In the genomic region with DNA sequence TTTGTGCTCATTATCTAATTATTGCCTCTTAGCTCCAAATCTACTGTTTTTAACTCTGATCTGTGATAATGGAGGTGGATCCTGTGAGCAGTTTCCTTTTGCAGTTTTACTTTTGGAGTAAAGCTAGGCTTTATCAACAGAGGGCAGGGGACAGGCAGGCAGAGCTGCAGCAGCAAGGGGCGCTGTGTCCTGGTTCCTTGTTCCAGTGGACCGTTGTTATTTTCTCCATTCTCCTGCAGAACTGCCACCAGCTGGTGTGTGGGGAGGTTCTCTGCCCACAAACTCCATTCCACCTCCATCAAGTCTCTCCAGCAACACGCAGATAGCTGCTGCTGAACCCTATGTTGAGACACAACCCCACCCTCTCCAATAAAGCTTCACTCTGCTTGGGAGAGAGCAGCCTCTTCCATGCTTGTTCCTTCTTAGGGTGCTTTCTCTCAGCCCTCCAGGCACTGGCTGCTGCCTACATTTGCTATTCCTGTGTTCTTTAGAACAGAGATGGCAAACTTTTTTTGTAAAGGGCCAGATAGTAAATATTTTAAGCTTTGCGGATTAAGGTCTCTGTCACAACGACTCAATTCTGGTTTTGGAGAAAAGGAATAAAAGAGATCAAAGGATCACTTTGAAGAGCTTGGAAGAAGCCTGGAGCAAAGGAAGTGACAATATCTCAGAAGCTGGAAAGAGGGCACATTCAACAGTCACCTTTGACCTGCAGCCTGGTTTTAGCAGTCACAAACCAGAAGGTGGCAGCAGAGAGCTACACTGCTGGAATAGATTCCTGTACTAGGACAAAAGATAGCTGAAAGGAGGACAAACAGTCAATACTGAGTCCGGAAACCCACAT, we compare ENCODE assay signal across 8 cellular contexts.
A peak's percentile ranks its signal among the peaks of the same experiment; 100 is the strongest.
DNase-seq lines count a peak whose midpoint lies in the region; ATAC-seq and TF ChIP-seq lines count a peak whose summit lies in the region.

No MANE protein-coding gene starts in this region.

- in situ Hi-C loops in GM13977 (cut with MboI; ENCODE audit: low pct_unique_long_range_greater_than_20kb, low sequenced_read_pairs, unreplicated experiment), result no loop called here

- H3K27me3 ChIP-seq in SK-N-SH (ENCODE audit: insufficient read depth) (no peaks in the 10 kb centered on the region), breast epithelium (no peaks in the 10 kb centered on the region)

- no peak overlapping the region for H3K4me2 ChIP-seq in SK-N-SH

- no peak for TF ChIP-seq POLR2A in breast epithelium (IDR thresholded peaks at IDR 0.05)

- DNase-seq in AG09309 (ENCODE audit: low read depth) (no peak), GM13977 (ENCODE audit: low spot score) (peak; percentile 32), NCI-H1048 (lab: John Stamatoyannopoulos, UW) (peak; percentile 71), SK-N-SH (peak; percentile 53), breast epithelium (ENCODE audit: low spot score in 2 of 2) (peak; percentile 27 to 54), kidney glomerular epithelial cell (lab: John Stamatoyannopoulos, UW) (peak; percentile 74)
- DNase-seq in stimulated activated CD4-positive, alpha-beta T cell treated with anti-CD3 and anti-CD28 coated beads, Interleukin-1b, Interleukin-23, amount 100 ng/mL, for 48 hours, result peak; percentile 53

- H3F3A ChIP-seq in SK-N-SH (replicated peaks; ENCODE audit: insufficient read depth), result no peaks in the 10 kb centered on the region

- H3K79me2 ChIP-seq in SK-N-SH (ENCODE audit: insufficient read depth), result no peaks in the 10 kb centered on the region

- H2AFZ ChIP-seq in SK-N-SH (ENCODE audit: low read depth), result no peak overlapping the region

- TF ChIP-seq CTCF in AG09309 (IDR thresholded peaks at IDR 0.05; ENCODE audit: control insufficient read depth, insufficient read depth, low read depth, low read length, missing control alignments), result peak; percentile 82
- TF ChIP-seq CTCF in GM13977 (IDR thresholded peaks at IDR 0.05; ENCODE audit: extremely low read depth, insufficient read depth, missing control alignments), result peak; percentile 91
- peak; percentile 95 for TF ChIP-seq CTCF in SK-N-SH (IDR thresholded peaks at IDR 0.05)
- peak; percentile 45 to 72 (median 65) for TF ChIP-seq CTCF in breast epithelium (IDR thresholded peaks at IDR 0.05)

- H3K9ac ChIP-seq in SK-N-SH, result no peak overlapping the region

- no peak for TF ChIP-seq EP300 in SK-N-SH (IDR thresholded peaks at IDR 0.05; ENCODE audit: borderline replicate concordance in 1 of 2, low read depth in 1 of 2, low read length in 1 of 2)

- WGBS in SK-N-SH (ENCODE audit: low lambda C conversion rate), result 51% methylated on average over 6 of the region's 6 CpGs

- intact Hi-C loops in breast epithelium (cut with DNase I; ENCODE audit: low total_unique reads), result no loop called here

- CTCF ChIA-PET in SK-N-SH (lab: Yijun Ruan, JAX), result interaction anchor here (0.6 to 3.2 kb wide), 65 partner anchors 9 to 1228 kb away, joined by 3 to 48 read pairs (median 4); no protein-coding TSS in a partner anchor

- H3K4me1 ChIP-seq in SK-N-SH (ENCODE audit: control insufficient read depth in 1 of 2, insufficient read depth in 2 of 2, low read depth in 1 of 2, low read length in 1 of 2), result peaks cover 0 to 4% of the 10 kb centered on the region in 2 experiments; a peak in 1 of 4 replicates
- H3K4me1 ChIP-seq in breast epithelium, result no peaks in the 10 kb centered on the region

- H3K4me3 ChIP-seq in AG09309 (ENCODE audit: control insufficient read depth, low read depth, low read length), result no peak overlapping the region
- peak overlapping the region in 1 of 2 experiments; percentile 2; a peak in 1 of 4 replicates for H3K4me3 ChIP-seq in SK-N-SH (ENCODE audit: low read depth in 2 of 2, low read length in 1 of 2)
- H3K4me3 ChIP-seq in breast epithelium, result no peak overlapping the region

- H3K9me3 ChIP-seq in SK-N-SH, result no peaks in the 10 kb centered on the region
- H3K9me3 ChIP-seq in breast epithelium, result no peaks in the 10 kb centered on the region

- ATAC-seq in HG02763 (IDR thresholded peaks at IDR 0.05; ENCODE audit: unreplicated experiment), result peak; percentile 91

- peak; percentile 86 for TF ChIP-seq RAD21 in SK-N-SH (IDR thresholded peaks at IDR 0.05; ENCODE audit: low read length)

- POLR2A ChIA-PET in SK-N-SH (lab: Yijun Ruan, JAX), result no interaction called here

- H4K20me1 ChIP-seq in SK-N-SH (ENCODE audit: insufficient read depth), result no peaks in the 10 kb centered on the region

- H3K9me2 ChIP-seq in SK-N-SH, result no peaks in the 10 kb centered on the region

- H3K27ac ChIP-seq in SK-N-SH (ENCODE audit: low read depth in 2 of 2, low read length in 1 of 2) (no peak overlapping the region; a peak in 1 of 4 replicates), breast epithelium (no peak overlapping the region)

- no peaks in the 10 kb centered on the region for H3K36me3 ChIP-seq in SK-N-SH (replicated peaks in 1 of 2; ENCODE audit: control insufficient read depth in 1 of 2, insufficient read depth in 2 of 2, low read length in 1 of 2)
- H3K36me3 ChIP-seq in breast epithelium, result no peaks in the 10 kb centered on the region

TF ChIP-seq in SK-N-SH, 30 proteins besides CTCF, POLR2A, EP300 and RAD21:
- TF ChIP-seq GABPA (IDR thresholded peaks at IDR 0.05; ENCODE audit: low read depth) (no peak), CHD2 (IDR thresholded peaks at IDR 0.05; ENCODE audit: low read length, partially characterized antibody) (peak; percentile 18), TCF12 (IDR thresholded peaks at IDR 0.05) (no peak), SMC3 (IDR thresholded peaks at IDR 0.05; ENCODE audit: low read depth, low read length) (peak; percentile 72)
